20 cellular contexts compared by ENCODE assay signal in the genomic region with DNA sequence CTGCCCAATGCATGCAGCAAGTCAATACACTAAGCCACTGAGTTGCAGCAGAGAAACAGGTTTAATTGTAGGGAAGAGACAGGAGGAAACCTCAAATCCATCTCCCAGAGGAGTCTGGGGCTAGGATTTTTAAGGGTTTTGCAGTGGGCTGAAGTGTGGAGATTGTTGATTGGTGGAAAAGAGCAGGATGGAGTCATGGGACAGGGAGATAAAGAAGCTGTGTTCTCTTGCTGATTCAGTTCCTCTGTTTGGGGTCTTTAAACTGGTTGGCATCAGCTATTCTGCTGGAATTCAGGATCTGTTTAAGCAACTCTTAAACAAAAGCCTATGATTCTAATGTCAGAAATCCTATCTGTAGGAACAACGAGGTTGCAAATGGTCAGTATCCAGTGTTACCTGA.
DNase-seq lines count a peak whose midpoint lies in the region; ATAC-seq and TF ChIP-seq lines count a peak whose summit lies in the region.
"Had no signal": no experiment of that assay in that cellular context is flagged by ENCODE, and none has a peak within 500 bp of the region (broad histone marks: within the 10 kb centered on the region; RNA-seq: fewer than 3 reads in every experiment).

No MANE protein-coding gene starts in this region.

- DNase-seq in natural killer cell, result no peak
- DNase-seq in natural killer cell treated with Interleukin-12 subunit alpha and Interleukin-12 subunit beta and Interleukin-15 and Interleukin-18, amount 100 ng/mL, for 72 hours (ENCODE audit: low spot score), result no peak
- DNase-seq in OCI-M1 (lab: John Stamatoyannopoulos, UW), result peak; percentile 3
- no peak for DNase-seq in central memory CD8-positive, alpha-beta T cell (ENCODE audit: low spot score in 2 of 2)
- no peak for DNase-seq in kidney glomerular epithelial cell (lab: John Stamatoyannopoulos, UW)
- DNase-seq in COLO829 (ENCODE audit: low spot score), result no peak
- DNase-seq: GM23248, HCEC 1CT, MM.1S, NCI-H1048, NCI-H1417 treated with DMSO at 0.1 percent for 48 hours, NCI-H1930, NCI-H2227 treated with DMSO at 0.1 percent for 48 hours, NCI-H510A treated with DMSO at 0.1 percent for 48 hours, NCI-H748 treated with DMSO at 0.1 percent for 48 hours, Peyer's patch had no signal

- ATAC-seq in natural killer cell (no peak), HG03432 (IDR thresholded peaks at IDR 0.05; ENCODE audit: unreplicated experiment) (no peak)
- ATAC-seq in natural killer cell treated with Interleukin-12 subunit alpha and Interleukin-12 subunit beta and Interleukin-15 and Interleukin-18, amount 100 ng/mL, for 72 hours, result no peak
- ATAC-seq in central memory CD8-positive, alpha-beta T cell (replicated peaks; ENCODE audit: extremely low read depth, poor library complexity, severe bottlenecking), result no peak
- ATAC-seq in stimulated activated memory B cell treated with anti-CD40 and anti-IgM and Interleukin-4, amounts not matched to agents 10 μg/mL and 1 μg/mL and 100 μg/mL, for 72 hours, result no peak
- ATAC-seq: SK-N-SH treated with all-trans-retinoic acid at 6 μM for 48 hours had no signal

- H3K9me3 Mint-ChIP-seq in natural killer cell, result no peaks in the 10 kb centered on the region
- H3K9me3 Mint-ChIP-seq in natural killer cell treated with Interleukin-12 subunit alpha and Interleukin-12 subunit beta and Interleukin-15 and Interleukin-18, amount 100 ng/mL, for 72 hours, result no peaks in the 10 kb centered on the region
- H3K9me3 Mint-ChIP-seq in central memory CD8-positive, alpha-beta T cell, result no peaks in the 10 kb centered on the region
- H3K9me3 Mint-ChIP-seq in stimulated activated memory B cell treated with anti-CD40 and anti-IgM and Interleukin-4, amounts not matched to agents 10 μg/mL and 1 μg/mL and 100 μg/mL, for 72 hours, result no peaks in the 10 kb centered on the region

- no peak for TF ChIP-seq CTCF in natural killer cell (IDR thresholded peaks at IDR 0.05)

- H3K27ac Mint-ChIP-seq in natural killer cell, result peak overlapping the region; percentile 41 to 58
- no peak overlapping the region for H3K27ac Mint-ChIP-seq in natural killer cell treated with Interleukin-12 subunit alpha and Interleukin-12 subunit beta and Interleukin-15 and Interleukin-18, amount 100 ng/mL, for 72 hours
- peak overlapping the region; percentile 6 for H3K27ac Mint-ChIP-seq in central memory CD8-positive, alpha-beta T cell (ENCODE audit: low read depth)
- H3K27ac Mint-ChIP-seq in stimulated activated memory B cell treated with anti-CD40 and anti-IgM and Interleukin-4, amounts not matched to agents 10 μg/mL and 1 μg/mL and 100 μg/mL, for 72 hours, result peak overlapping the region; percentile 97

- H3K27me3 Mint-ChIP-seq in natural killer cell (ENCODE audit: low read depth in 2 of 2), result no peaks in the 10 kb centered on the region
- no peaks in the 10 kb centered on the region for H3K27me3 Mint-ChIP-seq in natural killer cell treated with Interleukin-12 subunit alpha and Interleukin-12 subunit beta and Interleukin-15 and Interleukin-18, amount 100 ng/mL, for 72 hours
- no peaks in the 10 kb centered on the region for H3K27me3 Mint-ChIP-seq in central memory CD8-positive, alpha-beta T cell
- H3K27me3 Mint-ChIP-seq in stimulated activated memory B cell treated with anti-CD40 and anti-IgM and Interleukin-4, amounts not matched to agents 10 μg/mL and 1 μg/mL and 100 μg/mL, for 72 hours, result no peaks in the 10 kb centered on the region

- peaks cover 57 to 84% of the 10 kb centered on the region in 2 donors for H3K4me1 Mint-ChIP-seq in natural killer cell
- H3K4me1 Mint-ChIP-seq in natural killer cell treated with Interleukin-12 subunit alpha and Interleukin-12 subunit beta and Interleukin-15 and Interleukin-18, amount 100 ng/mL, for 72 hours (ENCODE audit: low read depth in 2 of 2), result peaks cover 48 to 71% of the 10 kb centered on the region in 2 donors
- H3K4me1 Mint-ChIP-seq in central memory CD8-positive, alpha-beta T cell, result peaks cover 84% of the 10 kb centered on the region
- H3K4me1 Mint-ChIP-seq in stimulated activated memory B cell treated with anti-CD40 and anti-IgM and Interleukin-4, amounts not matched to agents 10 μg/mL and 1 μg/mL and 100 μg/mL, for 72 hours, result peaks cover 67% of the 10 kb centered on the region

- H3K36me3 Mint-ChIP-seq in natural killer cell, result no peaks in the 10 kb centered on the region
- peaks cover 4% of the 10 kb centered on the region for H3K36me3 Mint-ChIP-seq in natural killer cell treated with Interleukin-12 subunit alpha and Interleukin-12 subunit beta and Interleukin-15 and Interleukin-18, amount 100 ng/mL, for 72 hours
- H3K36me3 Mint-ChIP-seq in central memory CD8-positive, alpha-beta T cell (ENCODE audit: insufficient read depth), result peaks cover 11% of the 10 kb centered on the region
- H3K36me3 Mint-ChIP-seq in stimulated activated memory B cell treated with anti-CD40 and anti-IgM and Interleukin-4, amounts not matched to agents 10 μg/mL and 1 μg/mL and 100 μg/mL, for 72 hours, result peaks cover 16% of the 10 kb centered on the region

- H3K4me3 Mint-ChIP-seq in natural killer cell, result no peak overlapping the region
- no peak overlapping the region for H3K4me3 Mint-ChIP-seq in natural killer cell treated with Interleukin-12 subunit alpha and Interleukin-12 subunit beta and Interleukin-15 and Interleukin-18, amount 100 ng/mL, for 72 hours
- no peak overlapping the region for H3K4me3 Mint-ChIP-seq in central memory CD8-positive, alpha-beta T cell
- H3K4me3 Mint-ChIP-seq in stimulated activated memory B cell treated with anti-CD40 and anti-IgM and Interleukin-4, amounts not matched to agents 10 μg/mL and 1 μg/mL and 100 μg/mL, for 72 hours, result no peak overlapping the region
- H3K4me3 Mint-ChIP-seq: CD14-positive monocyte had no signal

- intact Hi-C loops in natural killer cell (cut with micrococcal nuclease), result no loop called here

Comparison
In these comparisons a context has a peak if more than half of its experiments do, and no peak if none do; other contexts are left out.
1. H3K27ac Mint-ChIP-seq: peak in natural killer cell (2 of 2), central memory CD8-positive, alpha-beta T cell (single experiment) and stimulated activated memory B cell treated with anti-CD40 and anti-IgM and Interleukin-4, amounts not matched to agents 10 μg/mL and 1 μg/mL and 100 μg/mL, for 72 hours (single experiment); none in natural killer cell treated with Interleukin-12 subunit alpha and Interleukin-12 subunit beta and Interleukin-15 and Interleukin-18, amount 100 ng/mL, for 72 hours (0 of 2).